19 cellular contexts compared by ENCODE assay signal in genomic region chr22:22591348-22592299, GRCh38. TPM values are rescaled to one million over a fixed set of nuclear protein-coding genes. Genes with fewer than 3 reads are reported as not detected.
A peak's percentile ranks its signal among the peaks of the same experiment; 100 is the strongest.
DNase-seq lines count a peak whose midpoint lies in the region; ATAC-seq and TF ChIP-seq lines count a peak whose summit lies in the region.
"Had no signal": no experiment of that assay in that cellular context is flagged by ENCODE, and none has a peak within 500 bp of the region (broad histone marks: within the 10 kb centered on the region; RNA-seq: fewer than 3 reads in every experiment).

No MANE protein-coding gene starts in this region.

- no peak for ATAC-seq in HG02884 (IDR thresholded peaks at IDR 0.05; ENCODE audit: unreplicated experiment)
- ATAC-seq in HG03039 (IDR thresholded peaks at IDR 0.05; ENCODE audit: unreplicated experiment): no peak
- ATAC-seq: esophagus mucosa; mucosa of descending colon; stimulated activated memory B cell treated with anti-CD40 and anti-IgM and Interleukin-4, amounts not matched to agents 10 μg/mL and 1 μg/mL and 100 μg/mL, for 72 hours had no signal

- in situ Hi-C loops in SK-MEL-5 (cut with HindIII; ENCODE audit: low pct_unique_long_range_greater_than_20kb, low sequenced_read_pairs): no loop called here

- TF ChIP-seq CTCF in GM12874 (IDR thresholded peaks at IDR 0.05; ENCODE audit: insufficient read depth, low read depth, low read length) (peak; percentile 30; the same call in 1 of the 2 replicates), fibroblast of villous mesenchyme (IDR thresholded peaks at IDR 0.05; ENCODE audit: insufficient read depth, low read depth, low read length) (peak; percentile 16)

- DNase-seq in A172 (ENCODE audit: low spot score) (peak; percentile 20), SK-MEL-5 (ENCODE audit: low read depth, low spot score) (peak; percentile 9), fibroblast of villous mesenchyme (ENCODE audit: low read depth) (no peak), HuH-7 (ENCODE audit: low spot score) (no peak)
- DNase-seq in activated CD8-positive, alpha-beta memory T cell treated with anti-CD3 and anti-CD28 coated beads, Interleukin-2, amount 50 U/mL, for 48 hours: no peak
- DNase-seq: activated gamma-delta T cell treated with Interleukin-2 at 50 U/mL for 16 hours, Caco-2, mucosa of descending colon, NCI-H1436, ovary, T-helper 1 cell had no signal

- no peak overlapping the region for H3K4me3 ChIP-seq in fibroblast of villous mesenchyme (ENCODE audit: low read depth, low read length)
- H3K4me3 ChIP-seq: ascending aorta, mucosa of descending colon, ovary had no signal

RNA-seq across cellular contexts. Expression of gene PRAME, which starts 32.6 kb away (rescaled TPM):
- 53.8 and 57.4 TPM in 2 replicates for total RNA-seq in A172 (2014; rRNA removed; shearing (Covaris generic))
- 323 and 336 TPM in 2 replicates for total RNA-seq in SK-MEL-5 (2014; rRNA removed; shearing (Covaris generic))
- polyA plus RNA-seq in SK-MEL-5 (2015; cell fraction: cytosol; rRNA removed): 434 and 500 TPM in 2 replicates
- polyA plus RNA-seq in SK-MEL-5 (2015; cell fraction: nucleus; rRNA removed): 1,841 and 1,849 TPM in 2 replicates
- total RNA-seq in fibroblast of villous mesenchyme: 0.43 and 0.97 TPM in 2 replicates
- total RNA-seq: ascending aorta, Caco-2, esophagus mucosa, skeletal muscle tissue had no signal

RNA-seq across cellular contexts. Expression of gene GGTLC2, which starts 52.8 kb away (rescaled TPM):
- total RNA-seq in A172 (2014; rRNA removed; shearing (Covaris generic)): not detected in 2 replicates
- total RNA-seq in SK-MEL-5 (2014; rRNA removed; shearing (Covaris generic)): not detected in 2 replicates
- polyA plus RNA-seq in SK-MEL-5 (2015; cell fraction: cytosol; rRNA removed): not detected in 2 replicates
- polyA plus RNA-seq in SK-MEL-5 (2015; cell fraction: nucleus; rRNA removed): not detected in 2 replicates
- total RNA-seq in fibroblast of villous mesenchyme: not detected in 2 replicates
- total RNA-seq: ascending aorta, esophagus mucosa, mucosa of descending colon, NCI-H460, ovary, skeletal muscle tissue had no signal
- polyA plus RNA-seq: ovary had no signal

Comparison
In these comparisons a context has a peak if more than half of its experiments do, and no peak if none do; other contexts are left out.
1. DNase-seq: peak in A172 (single experiment) and SK-MEL-5 (single experiment); none in fibroblast of villous mesenchyme (single experiment), activated CD8-positive, alpha-beta memory T cell treated with anti-CD3 and anti-CD28 coated beads, Interleukin-2, amount 50 U/mL, for 48 hours (single experiment) and HuH-7 (single experiment).
2. RNA of gene PRAME, which starts 32.6 kb away (total RNA-seq): 323 to 336 TPM in SK-MEL-5 and 53.8 to 57.4 TPM in A172; 0.43 to 0.97 TPM in fibroblast of villous mesenchyme; every median in the first group is over 10 times any median in the second.